1 cellular context compared by ENCODE assay signal in the genomic region with DNA sequence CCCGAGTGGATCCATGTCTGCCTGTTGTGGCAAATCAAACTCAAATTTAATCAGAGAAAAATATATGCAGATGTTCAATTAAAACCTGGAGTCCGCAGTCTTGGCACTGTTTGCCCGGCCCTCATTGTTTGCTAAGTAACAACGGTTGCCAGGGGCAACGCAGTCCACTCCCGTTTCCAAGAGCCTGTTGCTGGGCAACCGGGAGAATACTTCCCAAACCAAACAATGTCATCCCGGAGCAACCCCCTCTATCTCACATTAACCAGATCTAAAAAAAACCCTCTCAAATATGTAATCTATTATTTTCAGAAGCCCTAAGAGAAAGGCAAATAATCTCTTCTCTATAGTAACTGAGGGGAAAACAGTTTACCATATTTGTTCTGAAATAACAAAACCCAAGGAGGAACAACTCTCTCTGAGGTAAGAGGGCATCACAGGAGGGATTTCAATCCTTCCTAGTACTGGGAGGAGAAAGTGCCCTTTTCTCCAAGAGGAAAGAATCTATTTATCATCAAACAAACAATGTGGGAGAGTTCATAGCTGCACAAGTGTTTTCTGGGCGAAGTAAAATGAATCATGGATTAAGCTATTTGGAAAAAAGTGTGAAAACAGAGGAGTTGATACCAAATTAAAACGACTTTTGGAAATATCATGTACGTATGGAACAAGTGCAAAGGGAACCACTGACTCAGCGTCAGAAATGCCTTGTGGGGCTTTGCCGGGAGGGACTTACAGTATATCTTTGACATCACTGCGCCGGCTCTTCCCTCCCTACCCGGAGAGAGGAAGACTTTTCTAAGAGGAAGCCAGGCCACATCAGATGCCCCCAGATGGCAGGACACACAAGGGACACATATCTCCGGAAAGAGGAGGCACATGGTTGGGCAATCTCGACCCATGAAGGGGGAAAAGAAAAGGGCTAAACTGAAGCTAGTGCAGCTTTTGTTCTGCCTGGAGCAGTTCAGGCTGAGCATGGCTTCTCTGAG.
A peak's percentile ranks its signal among the peaks of the same experiment; 100 is the strongest.
TF ChIP-seq lines count a peak whose summit lies in the region.

No MANE protein-coding gene starts in this region.

TF ChIP-seq in SK-N-SH, 30 proteins besides CTCF, POLR2A, EP300 and RAD21 (continued from another document):
- TF ChIP-seq EZH2phosphoT487 (IDR thresholded peaks at IDR 0.05; ENCODE audit: borderline replicate concordance, low read depth): no peak
- peak; percentile 97 for TF ChIP-seq MXI1 (IDR thresholded peaks at IDR 0.05; ENCODE audit: low read depth, low read length)
- TF ChIP-seq SIN3A (IDR thresholded peaks at IDR 0.05; ENCODE audit: borderline replicate concordance, low read depth, low read length): 0 out of 2 replicates have a peak, but pooled peaks have one; percentile 46
- TF ChIP-seq NFIC (IDR thresholded peaks at IDR 0.05; ENCODE audit: borderline replicate concordance): 0 out of 2 replicates have a peak, but pooled peaks have one; percentile 5
- 0 out of 2 replicates have a peak, but pooled peaks have one; percentile 2 for TF ChIP-seq JUND (IDR thresholded peaks at IDR 0.05)
